In genomic region chr10:5002013-5002727, GRCh38 we compare ENCODE assay signal across 30 cellular contexts. TPM values are rescaled to one million over a fixed set of nuclear protein-coding genes. Genes with fewer than 3 reads are reported as not detected.
DNase-seq lines count a peak whose midpoint lies in the region; ATAC-seq and TF ChIP-seq lines count a peak whose summit lies in the region.
"Had no signal": no experiment of that assay in that cellular context is flagged by ENCODE, and none has a peak within 500 bp of the region (broad histone marks: within the 10 kb centered on the region; RNA-seq: fewer than 3 reads in every experiment).

No MANE protein-coding gene starts in this region.

- H3K9me3 ChIP-seq in liver (ENCODE audit: control insufficient read depth in 4 of 4, low read length in 3 of 4) (no peaks in the 10 kb centered on the region), suprapubic skin (no peaks in the 10 kb centered on the region)
- H3K9me3 ChIP-seq: upper lobe of right lung had no signal

- H3K36me3 ChIP-seq in liver (ENCODE audit: control insufficient read depth in 4 of 4, insufficient read depth in 3 of 4, low read depth in 1 of 4, low read length in 3 of 4): peaks cover 0 to 3% (median 0%) of the 10 kb centered on the region in 4 donors
- peaks cover 7% of the 10 kb centered on the region for H3K36me3 ChIP-seq in suprapubic skin
- H3K36me3 ChIP-seq: upper lobe of right lung had no signal

- H3K9ac ChIP-seq in liver (ENCODE audit: low read depth in 1 of 2, low read length in 2 of 2): peak overlapping the region; percentile 8 to 68

- H3K4me1 Mint-ChIP-seq in brain: peaks cover 24% of the 10 kb centered on the region
- H3K4me1 Mint-ChIP-seq: activated naive CD8-positive, alpha-beta T cell treated with anti-CD3 and anti-CD28 coated beads, Interleukin-2, amount 10 ng/mL, durations not matched to agents 7 days and 5 days; CD14-positive monocyte; H9 had no signal

- peak overlapping the region; percentile 44 to 81 (median 75) for H3K4me3 Mint-ChIP-seq in brain
- H3K4me3 Mint-ChIP-seq: activated naive CD8-positive, alpha-beta T cell treated with anti-CD3 and anti-CD28 coated beads, Interleukin-2, amount 10 ng/mL, durations not matched to agents 7 days and 5 days; CD14-positive monocyte; H9 had no signal

- no peak for ATAC-seq in HG02588 (IDR thresholded peaks at IDR 0.05; ENCODE audit: unreplicated experiment)
- ATAC-seq in HG03460 (IDR thresholded peaks at IDR 0.05; ENCODE audit: unreplicated experiment): no peak
- ATAC-seq: upper lobe of right lung had no signal

- DNase-seq in NCI-H748 (lab: John Stamatoyannopoulos, UW; ENCODE audit: unreplicated experiment) (peak; percentile 10), NCI-H748 treated with DMSO at 0.1 percent for 48 hours (lab: John Stamatoyannopoulos, UW) (no peak), suprapubic skin (ENCODE audit: low spot score in 2 of 2) (no peak), activated gamma-delta T cell treated with Interleukin-2 at 50 U/mL for 16 hours (no peak)
- DNase-seq: activated CD4-positive, alpha-beta T cell treated with anti-CD3 and anti-CD28 coated beads for 4 hours; activated effector memory CD4-positive, alpha-beta T cell treated with anti-CD3 and anti-CD28 coated beads, Interleukin-2, amount 50 U/mL, for 16 hours; activated naive CD8-positive, alpha-beta T cell treated with anti-CD3 and anti-CD28 coated beads, Interleukin-2, amount 10 ng/mL, durations not matched to agents 7 days and 5 days; activated T-cell treated with anti-CD3 and anti-CD28 coated beads, Interleukin-2, amount 50 U/mL, for 1 hour; cerebellar nuclear complex; DND-41; dorsolateral prefrontal cortex; H9; head of caudate nucleus; KG1; mesendoderm; MM.1S; NCI-H1417; NCI-H2081 treated with DMSO at 0.1 percent for 48 hours; NCI-H446 treated with DMSO at 0.1 percent for 48 hours; small intestine; stimulated activated CD4-positive, alpha-beta T cell treated with anti-CD3 and anti-CD28 coated beads, Interleukin-2, amount 100 ng/mL, for 24 hours; upper lobe of right lung had no signal

- H3K4me1 ChIP-seq in liver (ENCODE audit: control insufficient read depth in 4 of 4, insufficient read depth in 4 of 4, low read length in 3 of 4) (peaks cover 0 to 19% (median 8%) of the 10 kb centered on the region in 4 donors), suprapubic skin (peaks cover 14% of the 10 kb centered on the region)
- H3K4me1 ChIP-seq: upper lobe of right lung had no signal

- no peak for TF ChIP-seq EP300 in suprapubic skin (IDR thresholded peaks at IDR 0.05)

- no peak for TF ChIP-seq RAD21 in liver (IDR thresholded peaks at IDR 0.05)

- TF ChIP-seq CTCF in brain (conservative IDR thresholded peaks at IDR 0.05) (no peak), liver (IDR thresholded peaks at IDR 0.05; ENCODE audit: low read depth, low read length, missing input control) (no peak), suprapubic skin (IDR thresholded peaks at IDR 0.05) (no peak)

- no peaks in the 10 kb centered on the region for H3K27me3 ChIP-seq in liver (ENCODE audit: control insufficient read depth in 4 of 4, insufficient read depth in 4 of 4, low read length in 3 of 4)
- no peaks in the 10 kb centered on the region for H3K27me3 ChIP-seq in suprapubic skin
- H3K27me3 ChIP-seq: dorsolateral prefrontal cortex, upper lobe of right lung had no signal

- H3K27me3 Mint-ChIP-seq in brain: peaks cover 4% of the 10 kb centered on the region

- peak overlapping the region in 2 of 5 experiments; percentile 6 to 31 for H3K27ac Mint-ChIP-seq in brain
- H3K27ac Mint-ChIP-seq: activated naive CD8-positive, alpha-beta T cell treated with anti-CD3 and anti-CD28 coated beads, Interleukin-2, amount 10 ng/mL, durations not matched to agents 7 days and 5 days; CD14-positive monocyte; H9 had no signal

- H3K27ac ChIP-seq in liver (ENCODE audit: low read depth in 1 of 2, low read length in 2 of 2) (no peak overlapping the region), suprapubic skin (no peak overlapping the region)
- H3K27ac ChIP-seq: 22Rv1, dorsolateral prefrontal cortex, upper lobe of right lung, VCaP had no signal

- TF ChIP-seq POLR2A in suprapubic skin (IDR thresholded peaks at IDR 0.05): no peak

- H3K36me3 Mint-ChIP-seq in brain: peaks cover 36% of the 10 kb centered on the region
- H3K36me3 Mint-ChIP-seq: activated naive CD8-positive, alpha-beta T cell treated with anti-CD3 and anti-CD28 coated beads, Interleukin-2, amount 10 ng/mL, durations not matched to agents 7 days and 5 days; CD14-positive monocyte had no signal

- 70% methylated on average over 2 of the region's 2 CpGs for whole genome bisulfite sequencing in liver
- WGBS in suprapubic skin: 86% methylated on average over 2 of the region's 2 CpGs

- peaks cover 0 to 9% (median 0%) of the 10 kb centered on the region in 5 experiments for H3K9me3 Mint-ChIP-seq in brain
- H3K9me3 Mint-ChIP-seq: activated naive CD8-positive, alpha-beta T cell treated with anti-CD3 and anti-CD28 coated beads, Interleukin-2, amount 10 ng/mL, durations not matched to agents 7 days and 5 days had no signal

- peak overlapping the region; percentile 32 to 74 (median 58) for H3K4me3 ChIP-seq in liver (ENCODE audit: low read depth in 1 of 3, low read length in 3 of 3)
- peak overlapping the region; percentile 36 for H3K4me3 ChIP-seq in suprapubic skin
- H3K4me3 ChIP-seq: upper lobe of right lung had no signal

TF ChIP-seq in liver, 16 proteins besides CTCF, POLR2A, EP300 and RAD21:
- TF ChIP-seq FOXA1 (IDR thresholded peaks at IDR 0.05): no peak
- no peak for TF ChIP-seq RXRA (IDR thresholded peaks at IDR 0.05)
- no peak for TF ChIP-seq JUND (IDR thresholded peaks at IDR 0.05)
- no peak for TF ChIP-seq MAX (IDR thresholded peaks at IDR 0.05)
- TF ChIP-seq SP1 (IDR thresholded peaks at IDR 0.05): no peak
- TF ChIP-seq FOXA2 (IDR thresholded peaks at IDR 0.05): no peak
- no peak for TF ChIP-seq YY1 (IDR thresholded peaks at IDR 0.05)
- no peak for TF ChIP-seq EGR1 (IDR thresholded peaks at IDR 0.05; ENCODE audit: low read depth in 2 of 2)
- TF ChIP-seq ATF3 (IDR thresholded peaks at IDR 0.05): no peak
- no peak for TF ChIP-seq REST (IDR thresholded peaks at IDR 0.05)
- no peak for TF ChIP-seq HNF4A (conservative IDR thresholded peaks at IDR 0.05)
- no peak for TF ChIP-seq GABPA (IDR thresholded peaks at IDR 0.05 in 1 of 2, conservative IDR thresholded peaks at IDR 0.05 in 1 of 2)
- no peak for TF ChIP-seq TAF1 (conservative IDR thresholded peaks at IDR 0.05)
- TF ChIP-seq NR2F2 (IDR thresholded peaks at IDR 0.05): no peak
- no peak for TF ChIP-seq HNF4G (IDR thresholded peaks at IDR 0.05)

RNA-seq across cellular contexts. Expression of gene AKR1C2, which starts 1.5 kb away (rescaled TPM):
- polyA plus RNA-seq in brain (ENCODE audit: insufficient read depth, low read depth, low replicate concordance) (2.1 TPM), liver (100 to 1,000 TPM; 195 to 699 TPM)
- total RNA-seq in liver (100 to 1,000 TPM in 1 of 2 donors, 10 to 100 TPM in 1; 63.8 to 129 TPM), suprapubic skin (10 to 100 TPM in 3 of 4 donors, 1 to 10 TPM in 1; 7.2 to 29.7 (median 23.4) TPM)
- total RNA-seq: activated CD8-positive, alpha-beta memory T cell treated with anti-CD3 and anti-CD28 coated beads for 36 hours; activated naive CD8-positive, alpha-beta T cell treated with anti-CD3 and anti-CD28 coated beads, Interleukin-2, amount 10 ng/mL, durations not matched to agents 7 days and 5 days had no signal
- polyA plus RNA-seq: CD14-positive monocyte had no signal

RNA-seq across cellular contexts. Expression of gene AKR1C1, which starts 39.0 kb away (rescaled TPM):
- polyA plus RNA-seq in brain (ENCODE audit: insufficient read depth, low read depth, low replicate concordance) (5.0 TPM), liver (100 to 1,000 TPM; 159 to 540 TPM)
- total RNA-seq in liver (100 to 1,000 TPM; 128 to 131 TPM), suprapubic skin (10 to 100 TPM; 23.3 to 61.7 (median 32.6) TPM)
